In genomic region chr4:25417014-25417413, GRCh38 we compare ENCODE assay signal across 29 cellular contexts.
"Had no signal": no experiment of that assay in that cellular context is flagged by ENCODE, and none has a peak within 500 bp of the region (broad histone marks: within the 10 kb centered on the region; RNA-seq: fewer than 3 reads in every experiment).

No MANE protein-coding gene starts in this region.

- H3K9me3 Mint-ChIP-seq: stimulated activated effector memory CD8-positive, alpha-beta T cell treated with anti-CD3 and anti-CD28 coated beads, Interleukin-12 subunit alpha, Interleukin-12 subunit beta, amount 100 ng/mL, for 72 hours; stimulated activated memory B cell treated with anti-CD40 and anti-IgM and Interleukin-4, amounts not matched to agents 10 μg/mL and 1 μg/mL and 100 μg/mL, for 72 hours; stimulated activated naive B cell treated with anti-CD40 and anti-IgM and Interleukin-4, amounts not matched to agents 10 μg/mL and 1 μg/mL and 100 μg/mL, for 72 hours; stimulated activated naive CD8-positive, alpha-beta T cell treated with anti-CD3 and anti-CD28 coated beads, Interleukin-15, amount 100 ng/mL, for 72 hours; stimulated activated naive CD8-positive, alpha-beta T cell treated with anti-CD3 and anti-CD28 coated beads, Interleukin-15, Interleukin-2, amounts not matched to agents 100 ng/mL and 50 ng/mL, for 24 hours; type B pancreatic cell had no signal

- ATAC-seq: stimulated activated effector memory CD8-positive, alpha-beta T cell treated with anti-CD3 and anti-CD28 coated beads, Interleukin-12 subunit alpha, Interleukin-12 subunit beta, amount 100 ng/mL, for 72 hours; stimulated activated memory B cell treated with anti-CD40 and anti-IgM and Interleukin-4, amounts not matched to agents 10 μg/mL and 1 μg/mL and 100 μg/mL, for 72 hours; stimulated activated naive B cell treated with anti-CD40 and anti-IgM and Interleukin-4, amounts not matched to agents 10 μg/mL and 1 μg/mL and 100 μg/mL, for 72 hours; stimulated activated naive CD8-positive, alpha-beta T cell treated with anti-CD3 and anti-CD28 coated beads, Interleukin-15, amount 100 ng/mL, for 72 hours; stimulated activated naive CD8-positive, alpha-beta T cell treated with anti-CD3 and anti-CD28 coated beads, Interleukin-15, Interleukin-2, amounts not matched to agents 100 U/mL and 50 U/mL, for 24 hours; upper lobe of right lung had no signal

- H3K27me3 Mint-ChIP-seq: stimulated activated memory B cell treated with anti-CD40 and anti-IgM and Interleukin-4, amounts not matched to agents 10 μg/mL and 1 μg/mL and 100 μg/mL, for 72 hours; stimulated activated naive B cell treated with anti-CD40 and anti-IgM and Interleukin-4, amounts not matched to agents 10 μg/mL and 1 μg/mL and 100 μg/mL, for 72 hours; stimulated activated naive CD8-positive, alpha-beta T cell treated with anti-CD3 and anti-CD28 coated beads, Interleukin-15, amount 100 ng/mL, for 72 hours; stimulated activated naive CD8-positive, alpha-beta T cell treated with anti-CD3 and anti-CD28 coated beads, Interleukin-15, Interleukin-2, amounts not matched to agents 100 ng/mL and 50 ng/mL, for 24 hours; type B pancreatic cell had no signal

- H3K27me3 ChIP-seq: stomach, suprapubic skin, testis, thyroid gland, tibial artery, tibial nerve, transverse colon, upper lobe of left lung, upper lobe of right lung, uterus, vagina had no signal

- H3K36me3 ChIP-seq: uterus had no signal

- H3K9me3 ChIP-seq: stomach, suprapubic skin, testis, thoracic aorta, thyroid gland, tibial artery, tibial nerve, transverse colon, upper lobe of left lung, upper lobe of right lung, uterus, vagina had no signal

- FAIRE-seq: urothelium cell line had no signal

- H3K4me1 Mint-ChIP-seq: stimulated activated effector memory CD8-positive, alpha-beta T cell treated with anti-CD3 and anti-CD28 coated beads, Interleukin-12 subunit alpha, Interleukin-12 subunit beta, amount 100 ng/mL, for 72 hours; stimulated activated memory B cell treated with anti-CD40 and anti-IgM and Interleukin-4, amounts not matched to agents 10 μg/mL and 1 μg/mL and 100 μg/mL, for 72 hours; stimulated activated naive CD8-positive, alpha-beta T cell treated with anti-CD3 and anti-CD28 coated beads, Interleukin-15, amount 100 ng/mL, for 72 hours had no signal

- H3K4me3 Mint-ChIP-seq: stimulated activated effector memory CD8-positive, alpha-beta T cell treated with anti-CD3 and anti-CD28 coated beads, Interleukin-12 subunit alpha, Interleukin-12 subunit beta, amount 100 ng/mL, for 72 hours; stimulated activated memory B cell treated with anti-CD40 and anti-IgM and Interleukin-4, amounts not matched to agents 10 μg/mL and 1 μg/mL and 100 μg/mL, for 72 hours; stimulated activated naive B cell treated with anti-CD40 and anti-IgM and Interleukin-4, amounts not matched to agents 10 μg/mL and 1 μg/mL and 100 μg/mL, for 72 hours; stimulated activated naive CD8-positive, alpha-beta T cell treated with anti-CD3 and anti-CD28 coated beads, Interleukin-15, amount 100 ng/mL, for 72 hours; stimulated activated naive CD8-positive, alpha-beta T cell treated with anti-CD3 and anti-CD28 coated beads, Interleukin-15, Interleukin-2, amounts not matched to agents 100 ng/mL and 50 ng/mL, for 24 hours; type B pancreatic cell had no signal

- H3K27ac Mint-ChIP-seq: stimulated activated effector memory CD8-positive, alpha-beta T cell treated with anti-CD3 and anti-CD28 coated beads, Interleukin-12 subunit alpha, Interleukin-12 subunit beta, amount 100 ng/mL, for 72 hours; stimulated activated memory B cell treated with anti-CD40 and anti-IgM and Interleukin-4, amounts not matched to agents 10 μg/mL and 1 μg/mL and 100 μg/mL, for 72 hours; stimulated activated naive B cell treated with anti-CD40 and anti-IgM and Interleukin-4, amounts not matched to agents 10 μg/mL and 1 μg/mL and 100 μg/mL, for 72 hours; stimulated activated naive CD8-positive, alpha-beta T cell treated with anti-CD3 and anti-CD28 coated beads, Interleukin-15, Interleukin-2, amounts not matched to agents 100 ng/mL and 50 ng/mL, for 24 hours; type B pancreatic cell had no signal

- H3K27ac ChIP-seq: stomach, suprapubic skin, testis, thoracic aorta, thyroid gland, tibial artery, tibial nerve, transverse colon, upper lobe of left lung, upper lobe of right lung, uterus, vagina had no signal

- H3K4me1 ChIP-seq: stomach, suprapubic skin, testis, thyroid gland, tibial artery, tibial nerve, upper lobe of left lung, upper lobe of right lung had no signal

- DNase-seq: stimulated activated CD4-positive, alpha-beta T cell treated with anti-CD3 and anti-CD28 coated beads, Interleukin-2, amount 100 ng/mL, for 48 hours; stimulated activated CD4-positive, alpha-beta T cell treated with anti-CD3 and anti-CD28 coated beads, Interleukin-4, amount 100 ng/mL, for 1 hour; stimulated activated CD4-positive, alpha-beta T cell treated with anti-CD3 and anti-CD28 coated beads, Interleukin-4, amount 100 ng/mL, for 24 hours; stimulated activated CD4-positive, alpha-beta T cell treated with anti-CD3 and anti-CD28 coated beads, Interleukin-4, amount 100 ng/mL, for 4 hours; stimulated activated CD8-positive, alpha-beta memory T cell treated with anti-CD3 and anti-CD28 coated beads, Interleukin-4, amount 100 ng/mL, for 48 hours; stimulated activated naive B cell treated with anti-CD40 and anti-IgM and Interleukin-4, amounts not matched to agents 10 μg/mL and 1 μg/mL and 100 μg/mL, for 72 hours; stimulated activated naive CD4-positive, alpha-beta T cell; stimulated activated naive CD4-positive, alpha-beta T cell treated with Interleukin-2 at 50 U/mL for 16 hours; stimulated activated naive CD8-positive, alpha-beta T cell treated with anti-CD3 and anti-CD28 coated beads, Interleukin-15, amount 100 ng/mL, for 72 hours; stimulated activated naive CD8-positive, alpha-beta T cell treated with anti-CD3 and anti-CD28 coated beads, Interleukin-15, Interleukin-2, amounts not matched to agents 100 U/mL and 50 U/mL, for 24 hours; stomach; substantia nigra; testis; thyroid gland; tibial artery; transverse colon; trophoblast cell; upper lobe of left lung; upper lobe of right lung; uterus had no signal

- H3K4me3 ChIP-seq: stomach, suprapubic skin, testis, thoracic aorta, thyroid gland, tibial artery, tibial nerve, transverse colon, upper lobe of left lung, upper lobe of right lung, uterus, vagina had no signal
